20 cellular contexts compared by ENCODE assay signal in the genomic region with DNA sequence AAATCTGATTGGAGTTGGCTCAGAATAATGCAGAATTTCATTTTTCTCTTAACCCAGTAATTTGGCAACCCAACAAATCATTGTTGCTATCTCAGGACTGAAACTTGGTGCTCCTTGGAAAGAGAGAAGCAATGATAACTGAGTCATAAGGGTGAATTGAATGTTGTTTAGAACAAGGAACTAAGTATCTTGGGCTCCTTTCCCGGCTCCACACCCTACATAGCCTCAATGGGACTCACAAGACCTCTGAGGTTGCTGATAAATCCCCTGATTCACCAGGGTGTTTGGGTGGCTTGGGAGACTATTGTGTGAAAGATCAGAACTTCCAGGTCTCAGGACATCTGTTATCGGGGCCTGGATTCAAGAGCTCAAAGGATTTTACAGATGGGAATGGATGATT.
"Had no signal": no experiment of that assay in that cellular context is flagged by ENCODE, and none has a peak within 500 bp of the region (broad histone marks: within the 10 kb centered on the region; RNA-seq: fewer than 3 reads in every experiment).

No MANE protein-coding gene starts in this region.

- H3K36me3 ChIP-seq: heart left ventricle, neutrophil, pancreas, transverse colon, vagina had no signal

- H3K4me3 ChIP-seq: heart left ventricle, pancreas, psoas muscle, transverse colon, vagina had no signal

- DNase-seq: activated CD4-positive, alpha-beta memory T cell treated with anti-CD3 and anti-CD28 coated beads for 36 hours; activated CD4-positive, alpha-beta T cell treated with anti-CD3 and anti-CD28 coated beads for 48 hours; activated effector memory CD4-positive, alpha-beta T cell treated with Interleukin-2 at 50 U/mL for 16 hours; activated naive CD4-positive, alpha-beta T cell treated with anti-CD3 and anti-CD28 coated beads for 36 hours; activated naive CD8-positive, alpha-beta T cell treated with anti-CD3 and anti-CD28 coated beads, Interleukin-2, amount 10 ng/mL, durations not matched to agents 7 days and 5 days; activated T-cell treated with anti-CD3 and anti-CD28 coated beads, Interleukin-2, amount 50 U/mL, for 72 hours; amygdala; effector CD4-positive, alpha-beta T cell; heart left ventricle; left colon; mesenchymal stem cell; pancreas; psoas muscle; right cardiac atrium; stimulated activated CD4-positive, alpha-beta T cell treated with anti-CD3 and anti-CD28 coated beads, Interleukin-12 subunit alpha, Interleukin-12 subunit beta, amount 100 ng/mL, for 4 hours; T1000; transverse colon had no signal

- H3K27ac ChIP-seq: heart left ventricle, neutrophil, pancreas, psoas muscle, transverse colon, vagina had no signal

- H3K27me3 ChIP-seq: heart left ventricle, neutrophil, pancreas, transverse colon, vagina had no signal

- ATAC-seq: activated T-cell treated with anti-CD3 and anti-CD28 coated beads, Interleukin-2, amount 50 U/mL, for 72 hours; heart left ventricle; left colon; pancreas; psoas muscle; right cardiac atrium; stimulated activated memory B cell treated with anti-CD40 and anti-IgM and Interleukin-4, amounts not matched to agents 10 μg/mL and 1 μg/mL and 100 μg/mL, for 72 hours had no signal

- H3K9me3 ChIP-seq: heart left ventricle, neutrophil, pancreas, psoas muscle, transverse colon, vagina had no signal

- H3K4me1 ChIP-seq: pancreas, psoas muscle, transverse colon, vagina had no signal
